In the genomic region with DNA sequence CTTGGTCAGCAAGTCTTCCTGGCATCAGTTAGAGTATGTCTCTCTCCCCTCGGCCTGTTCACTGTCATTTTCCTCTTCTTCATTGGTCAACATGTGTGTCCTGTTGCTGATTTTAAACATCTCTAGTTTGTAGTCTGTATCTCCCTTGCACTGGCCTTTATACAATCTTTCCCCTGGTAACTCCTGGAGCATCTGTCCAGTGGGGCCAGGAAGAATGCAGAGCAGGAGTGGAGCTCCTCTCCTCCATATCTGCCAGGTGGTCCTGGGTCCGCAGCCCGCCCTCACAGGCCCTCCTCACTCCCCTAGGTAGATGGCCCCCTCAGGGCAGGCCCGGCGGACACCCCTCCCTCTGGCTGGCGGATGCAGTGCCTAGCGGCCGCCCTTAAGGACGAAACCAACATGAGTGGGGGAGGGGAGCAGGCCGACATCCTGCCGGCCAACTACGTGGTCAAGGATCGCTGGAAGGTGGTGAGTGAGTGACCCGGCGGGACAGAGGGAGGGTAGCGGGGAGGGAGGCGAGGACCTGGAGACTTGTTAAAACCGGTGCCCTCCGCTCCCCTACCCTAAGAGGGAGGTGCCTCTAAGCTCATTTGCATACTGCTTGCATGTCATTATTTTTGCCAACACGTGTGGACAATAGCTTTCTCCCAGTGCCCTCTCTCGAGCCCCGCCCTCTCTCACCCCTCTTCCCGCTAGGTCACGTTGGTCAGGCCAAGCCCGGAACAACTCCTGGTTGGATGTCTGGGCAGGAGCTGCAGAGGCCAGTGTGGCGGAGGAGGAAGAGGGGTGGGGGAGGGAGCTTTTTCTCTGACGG, we compare ENCODE assay signal across 8 cellular contexts. TPM values are rescaled to one million over a fixed set of nuclear protein-coding genes. Genes with fewer than 3 reads are reported as not detected.
A peak's percentile ranks its signal among the peaks of the same experiment; 100 is the strongest.
DNase-seq lines count a peak whose midpoint lies in the region; ATAC-seq and TF ChIP-seq lines count a peak whose summit lies in the region.

No MANE protein-coding gene starts in this region.

- H3K9me3 ChIP-seq in Caco-2, result no peaks in the 10 kb centered on the region
- H3K9me3 ChIP-seq in esophagus squamous epithelium, result no peaks in the 10 kb centered on the region
- H3K9me3 ChIP-seq in naive thymus-derived CD4-positive, alpha-beta T cell (ENCODE audit: control insufficient read depth in 2 of 3, low read length in 3 of 3), result no peaks in the 10 kb centered on the region
- H3K9me3 ChIP-seq in MG63, result no peaks in the 10 kb centered on the region

- TF ChIP-seq CTCF in Caco-2 (IDR thresholded peaks at IDR 0.05; ENCODE audit: insufficient read depth in 1 of 2, low read depth in 1 of 2, low read length in 1 of 2, severe bottlenecking in 1 of 2, unreplicated experiment in 1 of 2) (no peak), esophagus squamous epithelium (IDR thresholded peaks at IDR 0.05) (no peak)

- H3K4me1 ChIP-seq in Caco-2 (peaks cover 9% of the 10 kb centered on the region; the same call in 1 of the 2 replicates), esophagus squamous epithelium (peaks cover 5 to 23% (median 11%) of the 10 kb centered on the region in 3 donors)
- peaks cover 3 to 13% of the 10 kb centered on the region in 2 donors for H3K4me1 ChIP-seq in naive thymus-derived CD4-positive, alpha-beta T cell (ENCODE audit: control insufficient read depth in 2 of 2, insufficient read depth in 2 of 2, low read length in 2 of 2)

- no TSS peak for BruUV-seq in Caco-2 (replicated peaks; lab: Mats Ljungman, UMichigan)

- peaks cover 7% of the 10 kb centered on the region for H3K4me1 Mint-ChIP-seq in Caco-2 (ENCODE audit: low read depth, unreplicated experiment)
- H3K4me1 Mint-ChIP-seq in T-helper 1 cell treated with Interleukin-12 subunit alpha and Interleukin-12 subunit beta and Interleukin-4 antibody, amounts not matched to agents 30 μg/mL and 1 μg/mL, for 36 hours (ENCODE audit: low read depth), result peaks cover 13% of the 10 kb centered on the region
- H3K4me1 Mint-ChIP-seq in naive thymus-derived CD4-positive, alpha-beta T cell, result peaks cover 11 to 22% (median 17%) of the 10 kb centered on the region in 7 donors

- H3K36me3 ChIP-seq in Caco-2 (ENCODE audit: control insufficient read depth, insufficient read depth, low read length), result no peaks in the 10 kb centered on the region
- H3K36me3 ChIP-seq in esophagus squamous epithelium, result no peaks in the 10 kb centered on the region
- no peaks in the 10 kb centered on the region for H3K36me3 ChIP-seq in naive thymus-derived CD4-positive, alpha-beta T cell (ENCODE audit: control insufficient read depth in 2 of 3, insufficient read depth in 3 of 3, low read length in 3 of 3)
- H3K36me3 ChIP-seq in MG63, result no peaks in the 10 kb centered on the region

- no peaks in the 10 kb centered on the region for H3K9me3 Mint-ChIP-seq in Caco-2 (ENCODE audit: unreplicated experiment)
- H3K9me3 Mint-ChIP-seq in T-helper 1 cell treated with Interleukin-12 subunit alpha and Interleukin-12 subunit beta and Interleukin-4 antibody, amounts not matched to agents 30 μg/mL and 1 μg/mL, for 36 hours, result no peaks in the 10 kb centered on the region
- peaks cover 0 to 2% (median 0%) of the 10 kb centered on the region in 11 donors for H3K9me3 Mint-ChIP-seq in naive thymus-derived CD4-positive, alpha-beta T cell

- peak overlapping the region; percentile 37 for H3K4me3 ChIP-seq in Caco-2 (ENCODE audit: low read depth, low read length)
- H3K4me3 ChIP-seq in esophagus squamous epithelium, result peak overlapping the region; percentile 6 to 65 (median 44)
- peak overlapping the region; percentile 84 for H3K4me3 ChIP-seq in naive thymus-derived CD4-positive, alpha-beta T cell (ENCODE audit: low read length)
- H3K4me3 ChIP-seq in MG63, result no peak overlapping the region

- H3K4me3 Mint-ChIP-seq in Caco-2 (ENCODE audit: unreplicated experiment), result peak overlapping the region; percentile 65
- H3K4me3 Mint-ChIP-seq in T-helper 1 cell treated with Interleukin-12 subunit alpha and Interleukin-12 subunit beta and Interleukin-4 antibody, amounts not matched to agents 30 μg/mL and 1 μg/mL, for 36 hours, result peak overlapping the region; percentile 77
- peak overlapping the region in 9 of 10 donors; percentile 83 to 94 (median 88) for H3K4me3 Mint-ChIP-seq in naive thymus-derived CD4-positive, alpha-beta T cell

- ATAC-seq in GM19372 (IDR thresholded peaks at IDR 0.05; ENCODE audit: low read depth, unreplicated experiment) (peak; percentile 42), HG03460 (IDR thresholded peaks at IDR 0.05; ENCODE audit: unreplicated experiment) (peak; percentile 30)
- peak; percentile 15 for ATAC-seq in naive thymus-derived CD4-positive, alpha-beta T cell

- H3K27me3 ChIP-seq in Caco-2 (replicated peaks; ENCODE audit: control insufficient read depth, insufficient read depth, low read length), result no peaks in the 10 kb centered on the region; the same call in 1 of the 2 replicates
- H3K27me3 ChIP-seq in esophagus squamous epithelium, result peaks cover 0 to 70% (median 4%) of the 10 kb centered on the region in 4 donors
- peaks cover 3 to 13% of the 10 kb centered on the region in 2 donors for H3K27me3 ChIP-seq in naive thymus-derived CD4-positive, alpha-beta T cell (ENCODE audit: control insufficient read depth in 2 of 2, insufficient read depth in 2 of 2, low read length in 2 of 2)
- H3K27me3 ChIP-seq in MG63, result peaks cover 6% of the 10 kb centered on the region; the same call in 1 of the 2 replicates

- DNase-seq in Caco-2 (no peak), esophagus squamous epithelium (lab: John Stamatoyannopoulos, UW) (no peak), MG63 (no peak)
- peak in 1 of 9 donors; percentile 20 for DNase-seq in naive thymus-derived CD4-positive, alpha-beta T cell
- DNase-seq in activated effector memory CD4-positive, alpha-beta T cell treated with Interleukin-2 at 50 U/mL for 16 hours, result no peak

- intact Hi-C loops in Caco-2 (cut with micrococcal nuclease; ENCODE audit: unreplicated experiment), result no loop called here
- intact Hi-C loops in esophagus squamous epithelium (cut with DNase I), result no loop called here
- intact Hi-C loops in naive thymus-derived CD4-positive, alpha-beta T cell (cut with micrococcal nuclease), result loop anchor here (1.0 kb wide), 11 partner anchors 17 to 317 kb away; partner anchors contain the start of genes DNPH1 (in 2 of the 2), POLR1C (in 2 of the 2), ABCC10 (in 1 of the 2) and CNPY3 (in 1 of the 2)

- no peaks in the 10 kb centered on the region for H3K36me3 Mint-ChIP-seq in Caco-2 (ENCODE audit: insufficient read depth, unreplicated experiment)
- no peaks in the 10 kb centered on the region for H3K36me3 Mint-ChIP-seq in T-helper 1 cell treated with Interleukin-12 subunit alpha and Interleukin-12 subunit beta and Interleukin-4 antibody, amounts not matched to agents 30 μg/mL and 1 μg/mL, for 36 hours (ENCODE audit: low read depth)
- H3K36me3 Mint-ChIP-seq in naive thymus-derived CD4-positive, alpha-beta T cell, result peaks cover 0 to 2% (median 0%) of the 10 kb centered on the region in 5 donors

- peaks cover 5% of the 10 kb centered on the region for H3K27me3 Mint-ChIP-seq in Caco-2 (ENCODE audit: insufficient read depth, unreplicated experiment)
- H3K27me3 Mint-ChIP-seq in T-helper 1 cell treated with Interleukin-12 subunit alpha and Interleukin-12 subunit beta and Interleukin-4 antibody, amounts not matched to agents 30 μg/mL and 1 μg/mL, for 36 hours (ENCODE audit: low read depth), result peaks cover 21% of the 10 kb centered on the region
- peaks cover under 1 to 27% (median 10%) of the 10 kb centered on the region in 5 donors for H3K27me3 Mint-ChIP-seq in naive thymus-derived CD4-positive, alpha-beta T cell

- no peak for TF ChIP-seq POLR2A in esophagus squamous epithelium (IDR thresholded peaks at IDR 0.05)

- CTCF ChIA-PET in Caco-2 (lab: Charles Lee), result interaction anchor here (1.2 kb wide), 1 partner anchor 17 kb away, joined by 3 read pairs; the partner anchor contains the start of gene DNPH1
- CTCF ChIA-PET in naive thymus-derived CD4-positive, alpha-beta T cell (lab: Charles Lee), result interaction anchor here (0.6 to 1.9 kb wide), 2 partner anchors 18 to 290 kb away, joined by 3 to 8 read pairs; partner anchors contain the start of gene DNPH1

- no peak overlapping the region for H3K27ac Mint-ChIP-seq in Caco-2 (ENCODE audit: unreplicated experiment)
- H3K27ac Mint-ChIP-seq in T-helper 1 cell treated with Interleukin-12 subunit alpha and Interleukin-12 subunit beta and Interleukin-4 antibody, amounts not matched to agents 30 μg/mL and 1 μg/mL, for 36 hours, result no peak overlapping the region
- H3K27ac Mint-ChIP-seq in naive thymus-derived CD4-positive, alpha-beta T cell, result peak overlapping the region in 6 of 9 donors; percentile 24 to 92 (median 61)

- POLR2A ChIA-PET in Caco-2 (lab: Charles Lee), result interaction anchor here (0.6 kb wide), 1 partner anchor 1719 kb away, joined by 5 read pairs; no protein-coding TSS in a partner anchor
- POLR2A ChIA-PET in naive thymus-derived CD4-positive, alpha-beta T cell (lab: Charles Lee), result interaction anchor here (0.5 to 1.8 kb wide), 3 partner anchors 17 to 64 kb away, joined by 3 to 6 read pairs (median 4); partner anchors contain the start of genes CUL9 and DNPH1

- 24 to 25% methylated on average over 14 to 15 of the region's 27 CpGs for WGBS in esophagus squamous epithelium, 2 donors

- peak overlapping the region in 1 of 4 donors; percentile 7 for H3K27ac ChIP-seq in esophagus squamous epithelium
- no peak overlapping the region for H3K27ac ChIP-seq in naive thymus-derived CD4-positive, alpha-beta T cell (ENCODE audit: low read depth, low read length)

RNA-seq across cellular contexts. Expression of gene TTBK1, which starts 3.2 kb away (rescaled TPM):
- total RNA-seq in Caco-2 (2022), result 0.51 and 0.61 TPM in 2 replicates
- under 1 TPM in 1 of 4 donors, not detected in 3; 0.13 TPM for total RNA-seq in esophagus squamous epithelium
- under 1 TPM in 2 of 5 experiments, not detected in 3; 0.05 to 0.29 TPM for total RNA-seq in naive thymus-derived CD4-positive, alpha-beta T cell
- not detected for polyA plus RNA-seq in naive thymus-derived CD4-positive, alpha-beta T cell
- total RNA-seq in MG63 (2014; rRNA removed; shearing (Covaris generic); ENCODE audit: low replicate concordance), result not detected in 2 replicates

RNA-seq across cellular contexts. Expression of gene DNPH1, which starts 17.2 kb away (rescaled TPM):
- total RNA-seq in Caco-2 (2022) (56.1 and 62.6 TPM in 2 replicates), esophagus squamous epithelium (100 to 1,000 TPM in 1 of 4 donors, 10 to 100 TPM in 3; 57.7 to 101 (median 81.5) TPM)
- total RNA-seq in naive thymus-derived CD4-positive, alpha-beta T cell, result 10 to 100 TPM; 25.4 to 65.7 (median 33.9) TPM
- polyA plus RNA-seq in naive thymus-derived CD4-positive, alpha-beta T cell, result 100 to 1,000 TPM; 119 to 141 TPM
- total RNA-seq in MG63 (2014; rRNA removed; shearing (Covaris generic); ENCODE audit: low replicate concordance), result 30.8 and 43.0 TPM in 2 replicates

RNA-seq across cellular contexts. Expression of gene SLC22A7, which starts 51.6 kb away (rescaled TPM):
- total RNA-seq in Caco-2 (2022) (not detected in 2 replicates), esophagus squamous epithelium (not detected)
- not detected for total RNA-seq in naive thymus-derived CD4-positive, alpha-beta T cell
- not detected for polyA plus RNA-seq in naive thymus-derived CD4-positive, alpha-beta T cell
- total RNA-seq in MG63 (2014; rRNA removed; shearing (Covaris generic); ENCODE audit: low replicate concordance), result not detected in 2 replicates

Comparison
In these comparisons a context has a peak if more than half of its experiments do, and no peak if none do; other contexts are left out.
1. H3K27ac Mint-ChIP-seq: peak in naive thymus-derived CD4-positive, alpha-beta T cell (6 of 9); none in Caco-2 (single experiment) and T-helper 1 cell treated with Interleukin-12 subunit alpha and Interleukin-12 subunit beta and Interleukin-4 antibody, amounts not matched to agents 30 μg/mL and 1 μg/mL, for 36 hours (single experiment).
2. intact Hi-C loops: an anchor here in naive thymus-derived CD4-positive, alpha-beta T cell (1.0 kb wide); none called in Caco-2 and esophagus squamous epithelium.
3. Peak in every context shown above with its lines, with median percentiles within 50 percentile points of each other: H3K4me3 Mint-ChIP-seq and ATAC-seq.